ENCODE assay signal across 8 cellular contexts in genomic region chr2:3377279-3377611, GRCh38. TPM values are rescaled to one million over a fixed set of nuclear protein-coding genes. Genes with fewer than 3 reads are reported as not detected.
DNase-seq lines count a peak whose midpoint lies in the region; ATAC-seq and TF ChIP-seq lines count a peak whose summit lies in the region.

No MANE protein-coding gene starts in this region.

- DNase-seq in NCI-H69 (lab: John Stamatoyannopoulos, UW) (peak; percentile 48), hepatocyte (ENCODE audit: low spot score) (no peak), NCI-H524 treated with DMSO at 0.1 percent for 48 hours (lab: John Stamatoyannopoulos, UW) (no peak)
- DNase-seq in activated naive CD4-positive, alpha-beta T cell treated with anti-CD3 and anti-CD28 coated beads, Interleukin-2, amount 50 U/mL, for 72 hours (ENCODE audit: low spot score in 2 of 2), result no peak

- H3K9ac ChIP-seq in skeletal muscle satellite cell (ENCODE audit: low read depth, low read length), result peak overlapping the region; percentile 88

- peaks cover 4% of the 10 kb centered on the region; the same call in 1 of the 2 replicates for H3K36me3 ChIP-seq in ACC112 (ENCODE audit: insufficient read depth, low read length)
- no peaks in the 10 kb centered on the region for H3K36me3 ChIP-seq in hepatocyte (replicated peaks; ENCODE audit: insufficient read depth, low read depth)
- peaks cover 6% of the 10 kb centered on the region for H3K36me3 ChIP-seq in skeletal muscle satellite cell (ENCODE audit: insufficient read depth, low read length)

- H2AFZ ChIP-seq in ACC112 (ENCODE audit: low read length, unreplicated experiment) (peak overlapping the region; percentile 94), hepatocyte (peak overlapping the region; percentile 51)

- H3K27me3 ChIP-seq in ACC112 (ENCODE audit: insufficient read depth, low read length), result no peaks in the 10 kb centered on the region
- no peaks in the 10 kb centered on the region for H3K27me3 ChIP-seq in hepatocyte
- no peaks in the 10 kb centered on the region for H3K27me3 ChIP-seq in skeletal muscle satellite cell (ENCODE audit: control insufficient read depth, insufficient read depth, low read length)

- H3K9me3 ChIP-seq in hepatocyte (ENCODE audit: low read depth) (no peaks in the 10 kb centered on the region), skeletal muscle satellite cell (replicated peaks; ENCODE audit: low read length) (no peaks in the 10 kb centered on the region)

- peak; percentile 19 for ATAC-seq in GM18498 (IDR thresholded peaks at IDR 0.05; ENCODE audit: unreplicated experiment)
- peak; percentile 20 for ATAC-seq in HG02884 (IDR thresholded peaks at IDR 0.05; ENCODE audit: unreplicated experiment)
- peak; percentile 49 to 58 for ATAC-seq in activated naive CD4-positive, alpha-beta T cell treated with anti-CD3 and anti-CD28 coated beads, Interleukin-2, amount 50 U/mL, for 72 hours

- H3K4me2 ChIP-seq in hepatocyte (peak overlapping the region; percentile 79), skeletal muscle satellite cell (ENCODE audit: low read length) (peak overlapping the region; percentile 84)

- H3K4me3 ChIP-seq in ACC112 (ENCODE audit: low read depth, low read length) (peak overlapping the region; percentile 92), hepatocyte (peak overlapping the region; percentile 56), skeletal muscle satellite cell (ENCODE audit: low read length) (peak overlapping the region; percentile 88)

- H3K27ac ChIP-seq in ACC112 (ENCODE audit: low read depth, low read length) (no peak overlapping the region), hepatocyte (peak overlapping the region; percentile 64)

- peaks cover 0 to 4% of the 10 kb centered on the region in 2 donors for H3K9me3 Mint-ChIP-seq in activated naive CD4-positive, alpha-beta T cell treated with anti-CD3 and anti-CD28 coated beads, Interleukin-2, amount 50 U/mL, for 72 hours

- under 1% methylated on average over 8 of the region's 8 CpGs for WGBS in hepatocyte (ENCODE audit: low lambda C conversion rate, missing lambda C conversion rate)

- H3K4me1 ChIP-seq in ACC112 (ENCODE audit: control insufficient read depth, insufficient read depth, low read length, unreplicated experiment) (peaks cover 16% of the 10 kb centered on the region), hepatocyte (ENCODE audit: insufficient read depth) (peaks cover 20% of the 10 kb centered on the region), skeletal muscle satellite cell (ENCODE audit: control insufficient read depth, insufficient read depth, low read length) (peaks cover 25% of the 10 kb centered on the region)

- H3K27ac Mint-ChIP-seq in activated naive CD4-positive, alpha-beta T cell treated with anti-CD3 and anti-CD28 coated beads, Interleukin-2, amount 50 U/mL, for 72 hours, result peak overlapping the region; percentile 97 to 98

- H3K79me2 ChIP-seq in ACC112 (ENCODE audit: control insufficient read depth, insufficient read depth, low read length, unreplicated experiment) (peaks cover 45% of the 10 kb centered on the region), hepatocyte (peaks cover 37% of the 10 kb centered on the region)

- no peak for TF ChIP-seq CTCF in hepatocyte (IDR thresholded peaks at IDR 0.05; ENCODE audit: poor library complexity)

- H3K9me2 ChIP-seq in hepatocyte (replicated peaks; ENCODE audit: insufficient read depth), result no peaks in the 10 kb centered on the region

- no peaks in the 10 kb centered on the region for H4K20me1 ChIP-seq in hepatocyte (ENCODE audit: insufficient read depth, poor library complexity, severe bottlenecking)

- peaks cover 5 to 14% of the 10 kb centered on the region in 2 donors for H3K36me3 Mint-ChIP-seq in activated naive CD4-positive, alpha-beta T cell treated with anti-CD3 and anti-CD28 coated beads, Interleukin-2, amount 50 U/mL, for 72 hours

RNA-seq across cellular contexts. Expression of gene EIPR1, which starts 0.4 kb away (rescaled TPM):
- total RNA-seq in activated naive CD4-positive, alpha-beta T cell treated with anti-CD3 and anti-CD28 coated beads, Interleukin-2, amount 50 U/mL, for 72 hours, result 10 to 100 TPM; 28.0 to 43.6 TPM
- total RNA-seq in hepatocyte, result 42.3 and 60.9 TPM in 2 replicates
- 26.5 and 27.4 TPM in 2 replicates for polyA plus RNA-seq in hepatocyte
- total RNA-seq in skeletal muscle satellite cell (2012; rRNA removed), result 31.2 and 37.3 TPM in 2 replicates

RNA-seq across cellular contexts. Expression of gene TRAPPC12, which starts 2.2 kb away (rescaled TPM):
- 10 to 100 TPM; 53.9 to 71.4 TPM for total RNA-seq in activated naive CD4-positive, alpha-beta T cell treated with anti-CD3 and anti-CD28 coated beads, Interleukin-2, amount 50 U/mL, for 72 hours
- 38.7 and 61.2 TPM in 2 replicates for total RNA-seq in hepatocyte
- 49.3 and 66.5 TPM in 2 replicates for polyA plus RNA-seq in hepatocyte
- 66.6 and 76.3 TPM in 2 replicates for total RNA-seq in skeletal muscle satellite cell (2012; rRNA removed)
